9 cellular contexts compared by ENCODE assay signal in genomic region chr7:100692578-100692961, GRCh38. TPM values are rescaled to one million over a fixed set of nuclear protein-coding genes. Genes with fewer than 3 reads are reported as not detected.
A peak's percentile ranks its signal among the peaks of the same experiment; 100 is the strongest.
DNase-seq lines count a peak whose midpoint lies in the region; ATAC-seq and TF ChIP-seq lines count a peak whose summit lies in the region.
"Had no signal": no experiment of that assay in that cellular context is flagged by ENCODE, and none has a peak within 500 bp of the region (broad histone marks: within the 10 kb centered on the region; RNA-seq: fewer than 3 reads in every experiment).

No MANE protein-coding gene starts in this region.

- no peak for ATAC-seq in HG03097 (IDR thresholded peaks at IDR 0.05; ENCODE audit: low FRiP score, unreplicated experiment)

- in situ Hi-C loops in brain microvascular endothelial cell (cut with HindIII; ENCODE audit: low pct_ligation_motif_present, low sequenced_read_pairs), result no loop called here

- DNase-seq in left ventricle myocardium inferior (no peak), cardiac septum (ENCODE audit: low spot score) (no peak), brain microvascular endothelial cell (no peak), NCI-H526 treated with DMSO at 0.1 percent for 48 hours (lab: John Stamatoyannopoulos, UW) (no peak), islet precursor cell (no peak), NCI-H1436 treated with DMSO at 0.1 percent for 48 hours (lab: John Stamatoyannopoulos, UW) (no peak)

- no peak for TF ChIP-seq CTCF in left ventricle myocardium inferior (IDR thresholded peaks at IDR 0.05; ENCODE audit: borderline replicate concordance)
- no peak for TF ChIP-seq CTCF in brain microvascular endothelial cell (IDR thresholded peaks at IDR 0.05; ENCODE audit: low read depth, low read length, missing control alignments)

- H3K9me3 ChIP-seq in left ventricle myocardium inferior (replicated peaks), result no peaks in the 10 kb centered on the region
- no peaks in the 10 kb centered on the region for H3K9me3 ChIP-seq in mononuclear cell (ENCODE audit: low read depth, low read length)

- intact Hi-C loops in left ventricle myocardium inferior (cut with micrococcal nuclease) (loop anchor here (10.0 kb wide), 1 partner anchor 108 kb away; the partner anchor contains the start of genes FBXO24 and LRCH4), cardiac septum (cut with DNase I) (loop anchor here (2.0 to 5.0 kb wide), 4 partner anchors 18 to 225 kb away; partner anchors contain the start of genes FBXO24 and LRCH4)

- H3K27ac ChIP-seq in left ventricle myocardium inferior (replicated peaks), result peak overlapping the region; percentile 88
- no peak overlapping the region for H3K27ac ChIP-seq in brain microvascular endothelial cell

- H3K4me3 ChIP-seq in left ventricle myocardium inferior, result peak overlapping the region; percentile 97
- H3K4me3 ChIP-seq in brain microvascular endothelial cell (ENCODE audit: low read depth, low read length), result peak overlapping the region; percentile 62
- H3K4me3 ChIP-seq in mononuclear cell (ENCODE audit: low read length), result peak overlapping the region; percentile 61

- H3K4me1 ChIP-seq in left ventricle myocardium inferior (peaks cover 68% of the 10 kb centered on the region), mononuclear cell (ENCODE audit: insufficient read depth, low read length) (peaks cover 43% of the 10 kb centered on the region)

- H3K27me3 ChIP-seq in left ventricle myocardium inferior (ENCODE audit: low read depth) (no peaks in the 10 kb centered on the region), brain microvascular endothelial cell (replicated peaks) (no peaks in the 10 kb centered on the region), mononuclear cell (ENCODE audit: insufficient read depth, low read length) (no peaks in the 10 kb centered on the region)

- H3K36me3 ChIP-seq in left ventricle myocardium inferior (peaks cover 17% of the 10 kb centered on the region), brain microvascular endothelial cell (replicated peaks) (peaks cover 12% of the 10 kb centered on the region)

RNA-seq across cellular contexts. Expression of gene GIGYF1, which starts 1.5 kb away (rescaled TPM):
- total RNA-seq in left ventricle myocardium inferior (24.5 TPM), cardiac septum (23.9 TPM), mononuclear cell (26.3 TPM)

RNA-seq across cellular contexts. Expression of gene POP7, which starts 13.4 kb away (rescaled TPM):
- 30.6 TPM for total RNA-seq in left ventricle myocardium inferior
- total RNA-seq in cardiac septum, result 25.1 TPM
- 10.4 TPM for total RNA-seq in mononuclear cell

RNA-seq across cellular contexts. Expression of gene GNB2, which starts 19.0 kb away (rescaled TPM):
- 98.3 TPM for total RNA-seq in left ventricle myocardium inferior
- total RNA-seq in cardiac septum, result 123 TPM
- total RNA-seq in mononuclear cell, result 82.2 TPM

RNA-seq across cellular contexts. Expression of gene EPO, which starts 27.7 kb away (rescaled TPM):
- total RNA-seq in left ventricle myocardium inferior (not detected), cardiac septum (not detected), mononuclear cell (not detected)

RNA-seq across cellular contexts. Expression of gene ACTL6B, which starts 36.3 kb away (rescaled TPM):
- not detected for total RNA-seq in left ventricle myocardium inferior
- total RNA-seq in cardiac septum, result not detected
- total RNA-seq in mononuclear cell, result not detected
- total RNA-seq: LHCN-M2 had no signal
